Comparison of ENCODE assay signal across 32 cellular contexts in the genomic region with DNA sequence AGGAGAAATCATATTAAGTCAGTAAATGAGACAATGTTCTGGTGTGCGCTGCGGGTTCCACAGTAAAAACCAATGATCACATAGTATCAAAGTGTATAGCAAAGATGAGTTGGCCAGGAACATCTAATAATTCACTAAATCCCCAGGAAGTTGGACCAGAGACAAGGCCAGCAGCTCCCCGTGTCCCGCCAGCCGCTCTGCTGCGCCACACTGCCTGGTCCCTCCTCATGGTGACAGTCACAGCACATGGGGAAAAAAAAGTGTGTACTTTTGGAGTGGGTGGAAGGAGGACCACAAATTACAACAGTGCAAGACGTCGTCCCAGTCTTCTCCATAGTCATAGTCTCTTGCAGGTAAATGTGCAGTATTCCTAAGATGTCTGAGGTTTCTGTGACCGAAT.
"Had no signal": no experiment of that assay in that cellular context is flagged by ENCODE, and none has a peak within 500 bp of the region (broad histone marks: within the 10 kb centered on the region; RNA-seq: fewer than 3 reads in every experiment).

No MANE protein-coding gene starts in this region.

- H3K36me3 Mint-ChIP-seq: T-cell had no signal

- H3K4me3 Mint-ChIP-seq: T-cell had no signal

- H3K9me3 Mint-ChIP-seq: T-cell had no signal

- H3K4me1 Mint-ChIP-seq: T-cell had no signal

- H3K36me3 ChIP-seq: Peyer's patch, SJSA1 had no signal

- H3K27ac Mint-ChIP-seq: T-cell had no signal

- DNase-seq: Kasumi-1; NCI-H1048; NCI-H1092 treated with DMSO at 0.1 percent for 48 hours; NCI-H1105 treated with DMSO at 0.1 percent for 48 hours; NCI-H1417; NCI-H1436; NCI-H146; NCI-H1694; NCI-H187; NCI-H1930; NCI-H2029 treated with DMSO at 0.1 percent for 48 hours; NCI-H2081 treated with DMSO at 0.1 percent for 48 hours; NCI-H2107; NCI-H2171; NCI-H226; NCI-H446 treated with DMSO at 0.1 percent for 48 hours; NCI-H510A; NCI-H524; NCI-H526; NCI-H69; NCI-H748 treated with DMSO at 0.1 percent for 48 hours; NCI-H82; NK-92 treated with Interleukin-12 subunit alpha and Interleukin-12 subunit beta, amount 100 ng/mL, for 24 hours; OCI-M1; PC-3; Peyer's patch; Right ventricle myocardium superior; SHP77 treated with DMSO at 0.1 percent for 48 hours; T-cell had no signal

- H3K4me3 ChIP-seq: Peyer's patch, SJSA1, SK-N-MC had no signal

- H3K27me3 ChIP-seq: Peyer's patch had no signal

- ATAC-seq: PC-3, SK-N-SH treated with all-trans-retinoic acid at 6 μM for 48 hours, T-cell had no signal

- H3K4me1 ChIP-seq: Peyer's patch, SJSA1 had no signal

- H3K9me3 ChIP-seq: Peyer's patch, SJSA1 had no signal

- H3K27ac ChIP-seq: Peyer's patch, SJSA1, SK-N-MC had no signal
